19 cellular contexts compared by ENCODE assay signal in the genomic region with DNA sequence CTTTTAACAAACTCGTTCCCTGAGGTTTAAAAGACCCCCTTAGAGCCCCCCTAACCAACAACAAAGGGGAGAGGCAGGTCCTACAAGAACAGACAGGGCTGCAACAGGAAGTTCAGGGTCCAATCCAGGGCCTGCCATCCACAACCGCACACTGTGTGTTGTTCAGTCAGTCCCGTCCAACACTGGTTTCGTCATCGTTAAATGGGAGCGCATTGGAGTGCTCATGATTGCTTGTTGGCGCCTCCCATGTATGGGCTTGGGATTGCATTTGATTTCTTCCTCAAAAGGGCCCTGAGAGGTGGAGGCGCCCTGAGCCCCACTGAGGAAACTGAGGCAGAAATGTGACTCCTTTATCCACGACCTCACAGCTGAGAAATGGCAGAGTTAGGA.
A peak's percentile ranks its signal among the peaks of the same experiment; 100 is the strongest.
DNase-seq lines count a peak whose midpoint lies in the region; ATAC-seq, FAIRE-seq and TF ChIP-seq lines count a peak whose summit lies in the region.
"Had no signal": no experiment of that assay in that cellular context is flagged by ENCODE, and none has a peak within 500 bp of the region (broad histone marks: within the 10 kb centered on the region; RNA-seq: fewer than 3 reads in every experiment).

No MANE protein-coding gene starts in this region.

- 0 out of 2 replicates have a peak, but pooled peaks have one; percentile 62 for ATAC-seq in Panc1
- ATAC-seq in foreskin keratinocyte, result no peak
- no peak for ATAC-seq in pancreas
- ATAC-seq: activated T-helper 17 cell treated with anti-CD3 and anti-CD28 coated beads, Interleukin-2, amount 50 U/mL, for 72 hours; left cardiac atrium; mucosa of descending colon had no signal

- H3K9me3 ChIP-seq in Panc1 (ENCODE audit: control insufficient read depth, insufficient read depth, low read depth, low read length) (no peaks in the 10 kb centered on the region), pancreas (no peaks in the 10 kb centered on the region), thyroid gland (no peaks in the 10 kb centered on the region)
- H3K9me3 ChIP-seq: ascending aorta, esophagus muscularis mucosa, mucosa of descending colon, ovary had no signal

- CTCF ChIA-PET in Panc1 (lab: Charles Lee), result no interaction called here

- no peak for TF ChIP-seq POLR2A in thyroid gland (IDR thresholded peaks at IDR 0.05)

- DNase-seq in D721Med (ENCODE audit: insufficient read length, low spot score) (no peak), HuH-7 (ENCODE audit: low spot score) (peak; percentile 88), Panc1 (ENCODE audit: low read depth, low spot score) (no peak), foreskin keratinocyte (no peak), pancreas (no peak), NK-92 (lab: John Stamatoyannopoulos, UW; ENCODE audit: unreplicated experiment) (no peak), thyroid gland (no peak), nucleus accumbens (lab: John Stamatoyannopoulos, UW) (no peak)
- DNase-seq: DMS 273 treated with DMSO at 0.1 percent for 48 hours; left cardiac atrium; mucosa of descending colon; NCI-H1417; NCI-H446 treated with DMSO at 0.1 percent for 48 hours; ovary; stimulated activated naive CD4-positive, alpha-beta T cell treated with Interleukin-2 at 50 U/mL for 16 hours had no signal

- in situ Hi-C loops in Panc1 (cut with HindIII; ENCODE audit: low pct_unique_long_range_greater_than_20kb, low sequenced_read_pairs), result no loop called here

- H3K4me3 ChIP-seq in Panc1 (ENCODE audit: low read depth in 2 of 2, low read length in 2 of 2), result no peak overlapping the region
- no peak overlapping the region for H3K4me3 ChIP-seq in pancreas
- H3K4me3 ChIP-seq in thyroid gland (replicated peaks in 1 of 3), result no peak overlapping the region
- H3K4me3 ChIP-seq: ascending aorta, esophagus muscularis mucosa, mucosa of descending colon, ovary, skin epidermis had no signal

- WGBS in pancreas, 2 donors, result 88 to 89% methylated on average over 9 of the region's 9 CpGs
- WGBS in thyroid gland, 2 donors, result 87 to 95% methylated on average over 9 of the region's 9 CpGs

- H3K27ac ChIP-seq in Panc1 (ENCODE audit: low read length) (no peak overlapping the region), foreskin keratinocyte (no peak overlapping the region), pancreas (no peak overlapping the region), thyroid gland (no peak overlapping the region)
- H3K27ac ChIP-seq: ascending aorta, esophagus muscularis mucosa, ovary, skin epidermis had no signal

- POLR2A ChIA-PET in Panc1 (lab: Charles Lee), result no interaction called here

- intact Hi-C loops in Panc1 (cut with micrococcal nuclease; ENCODE audit: unreplicated experiment), result no loop called here
- intact Hi-C loops in pancreas (cut with DNase I), result no loop called here
- intact Hi-C loops in thyroid gland (cut with DNase I), result no loop called here

- H3K36me3 ChIP-seq in Panc1 (ENCODE audit: control insufficient read depth, insufficient read depth, low read length), result no peaks in the 10 kb centered on the region
- no peaks in the 10 kb centered on the region for H3K36me3 ChIP-seq in pancreas
- H3K36me3 ChIP-seq in thyroid gland, result no peaks in the 10 kb centered on the region
- H3K36me3 ChIP-seq: ascending aorta, esophagus muscularis mucosa, ovary had no signal

- BruUV-seq in Panc1 (replicated peaks; lab: Mats Ljungman, UMichigan), result no TSS peak

- H3K4me1 ChIP-seq in Panc1 (ENCODE audit: control insufficient read depth, insufficient read depth, low read length), result no peaks in the 10 kb centered on the region
- H3K4me1 ChIP-seq in foreskin keratinocyte, result peaks cover 7% of the 10 kb centered on the region
- H3K4me1 ChIP-seq in pancreas, result no peaks in the 10 kb centered on the region
- no peaks in the 10 kb centered on the region for H3K4me1 ChIP-seq in thyroid gland
- H3K4me1 ChIP-seq: ascending aorta had no signal

- H3K27me3 ChIP-seq in Panc1 (ENCODE audit: control insufficient read depth, insufficient read depth, low read length), result no peaks in the 10 kb centered on the region
- H3K27me3 ChIP-seq in foreskin keratinocyte, result no peaks in the 10 kb centered on the region
- no peaks in the 10 kb centered on the region for H3K27me3 ChIP-seq in pancreas
- H3K27me3 ChIP-seq in thyroid gland, result no peaks in the 10 kb centered on the region
- H3K27me3 ChIP-seq: ascending aorta, esophagus muscularis mucosa, ovary had no signal

- TF ChIP-seq CTCF in D721Med (IDR thresholded peaks at IDR 0.05; ENCODE audit: insufficient read depth, missing control alignments) (peak; percentile 9), Panc1 (IDR thresholded peaks at IDR 0.05) (no peak; the same call in 1 of the 2 replicates), foreskin keratinocyte (conservative IDR thresholded peaks at IDR 0.05) (peak; percentile 32), pancreas (IDR thresholded peaks at IDR 0.05) (no peak), thyroid gland (IDR thresholded peaks at IDR 0.05) (no peak)

- FAIRE-seq in D721Med (lab: Jason Lieb, UNC), result no peak
- no peak for FAIRE-seq in pancreas (lab: Jason Lieb, UNC)

Comparison
In these comparisons a context has a peak if more than half of its experiments do, and no peak if none do; other contexts are left out.
1. CTCF ChIP-seq: peak in D721Med (single experiment) and foreskin keratinocyte (single experiment); none in Panc1 (single experiment), pancreas (0 of 4) and thyroid gland (0 of 6).